13 cellular contexts compared by ENCODE assay signal in genomic region chr6:42013134-42013516, GRCh38. TPM values are rescaled to one million over a fixed set of nuclear protein-coding genes. Genes with fewer than 3 reads are reported as not detected.
DNase-seq lines count a peak whose midpoint lies in the region; ATAC-seq and TF ChIP-seq lines count a peak whose summit lies in the region.
"Had no signal": no experiment of that assay in that cellular context is flagged by ENCODE, and none has a peak within 500 bp of the region (broad histone marks: within the 10 kb centered on the region; RNA-seq: fewer than 3 reads in every experiment).

No MANE protein-coding gene starts in this region.

- 29% methylated on average over 2 of the region's 2 CpGs for WGBS in mammary epithelial cell (ENCODE audit: low coverage, missing lambda C conversion rate)
- 74 to 84% methylated on average over 2 of the region's 2 CpGs for WGBS in lower leg skin, 2 donors

- BruUV-seq in mammary epithelial cell (replicated peaks; lab: Mats Ljungman, UMichigan) (no TSS peak), MCF 10A (replicated peaks; lab: Mats Ljungman, UMichigan) (no TSS peak)

- H3K27me3 ChIP-seq in mammary epithelial cell (ENCODE audit: insufficient read depth, low read length) = no peaks in the 10 kb centered on the region
- H3K27me3 ChIP-seq: SJSA1 had no signal

- H2AFZ ChIP-seq in mammary epithelial cell (ENCODE audit: low read depth, low read length) = no peak overlapping the region

- no peaks in the 10 kb centered on the region for H3K36me3 ChIP-seq in mammary epithelial cell (ENCODE audit: insufficient read depth, low read length)
- H3K36me3 ChIP-seq: SJSA1 had no signal

- peaks cover 9% of the 10 kb centered on the region for H3K4me1 Mint-ChIP-seq in MCF 10A (ENCODE audit: insufficient read depth, unreplicated experiment)
- H3K4me1 Mint-ChIP-seq in activated B cell treated with CpG ODN at 0.5 μM for 24 hours = peaks cover 52% of the 10 kb centered on the region

- H3K9me3 Mint-ChIP-seq in MCF 10A (ENCODE audit: unreplicated experiment) (no peaks in the 10 kb centered on the region), activated B cell treated with CpG ODN at 0.5 μM for 24 hours (no peaks in the 10 kb centered on the region)
- H3K9me3 Mint-ChIP-seq: IgD-negative memory B cell had no signal

- intact Hi-C loops in mammary epithelial cell (cut with micrococcal nuclease) = no loop called here
- intact Hi-C loops in MCF 10A (cut with micrococcal nuclease) = no loop called here
- intact Hi-C loops in activated B cell treated with CpG ODN at 0.5 μM for 24 hours (cut with micrococcal nuclease) = no loop called here
- intact Hi-C loops in lower leg skin (cut with DNase I; ENCODE audit: low total_unique reads) = no loop called here

- H3K4me3 Mint-ChIP-seq in MCF 10A (ENCODE audit: unreplicated experiment) (no peak overlapping the region), activated B cell treated with CpG ODN at 0.5 μM for 24 hours (no peak overlapping the region)

- in situ Hi-C loops in mammary epithelial cell (cut with MboI; ENCODE audit: low sequenced_read_pairs in 2 of 2) = no loop called here

- peaks cover 72% of the 10 kb centered on the region for H3K36me3 Mint-ChIP-seq in MCF 10A (ENCODE audit: insufficient read depth, unreplicated experiment)
- H3K36me3 Mint-ChIP-seq in activated B cell treated with CpG ODN at 0.5 μM for 24 hours (ENCODE audit: low read depth) = peaks cover 16% of the 10 kb centered on the region

- CTCF ChIA-PET in mammary epithelial cell (lab: Charles Lee; ENCODE audit: low non-redundant PET) = no interaction called here
- CTCF ChIA-PET in MCF 10A (lab: Yijun Ruan, JAX) = no interaction called here
- CTCF ChIA-PET in activated B cell treated with CpG ODN at 0.5 μM for 24 hours (lab: Charles Lee) = no interaction called here

- no peak overlapping the region for H3K9ac ChIP-seq in mammary epithelial cell (ENCODE audit: insufficient read depth, low read length)

- no peaks in the 10 kb centered on the region for H3K79me2 ChIP-seq in mammary epithelial cell (ENCODE audit: insufficient read depth, low read length)

- no peak for TF ChIP-seq POLR2A in lower leg skin (IDR thresholded peaks at IDR 0.05)

- no peaks in the 10 kb centered on the region for H4K20me1 ChIP-seq in mammary epithelial cell (ENCODE audit: insufficient read depth, low read length)

- dilution Hi-C loops in mammary epithelial cell (cut with HindIII; ENCODE audit: low sequenced_read_pairs) = no loop called here

- no peaks in the 10 kb centered on the region for H3K27me3 Mint-ChIP-seq in MCF 10A (ENCODE audit: insufficient read depth, unreplicated experiment)
- H3K27me3 Mint-ChIP-seq in activated B cell treated with CpG ODN at 0.5 μM for 24 hours = no peaks in the 10 kb centered on the region

- DNase-seq in mammary epithelial cell (peak; percentile 57), MCF 10A (ENCODE audit: unreplicated experiment) (no peak), activated B cell treated with CpG ODN at 0.5 μM for 24 hours (no peak), foreskin melanocyte (peak; percentile 57), lower leg skin (ENCODE audit: low spot score in 2 of 2) (no peak)
- DNase-seq in central memory CD4-positive, alpha-beta T cell = no peak
- DNase-seq: NCI-H187, retina had no signal

- POLR2A ChIA-PET in MCF 10A (lab: Yijun Ruan, JAX) (interaction anchor here (0.6 kb wide), 2 partner anchors 55 to 415 kb away, joined by 3 read pairs; no protein-coding TSS in a partner anchor), activated B cell treated with CpG ODN at 0.5 μM for 24 hours (lab: Charles Lee) (interaction anchor here (1.0 kb wide), 1 partner anchor 9 kb away, joined by 4 read pairs; no protein-coding TSS in a partner anchor)

- H3K4me3 ChIP-seq in mammary epithelial cell (replicated peaks in 1 of 3; ENCODE audit: insufficient read depth in 1 of 3, low read depth in 2 of 3, low read length in 3 of 3) = no peak overlapping the region
- H3K4me3 ChIP-seq in lower leg skin (ENCODE audit: low read depth, poor library complexity, severe bottlenecking) = no peak overlapping the region
- H3K4me3 ChIP-seq: SJSA1 had no signal

- no peak overlapping the region for H3K27ac Mint-ChIP-seq in MCF 10A (ENCODE audit: low read depth, unreplicated experiment)
- H3K27ac Mint-ChIP-seq in activated B cell treated with CpG ODN at 0.5 μM for 24 hours = peak overlapping the region; percentile 37

- no peaks in the 10 kb centered on the region for H3K9me3 ChIP-seq in mammary epithelial cell (replicated peaks; ENCODE audit: insufficient read depth, low read length)
- H3K9me3 ChIP-seq: SJSA1 had no signal

- no peak overlapping the region for H3K27ac ChIP-seq in mammary epithelial cell (ENCODE audit: insufficient read depth, low read depth, low read length)
- H3K27ac ChIP-seq: C4-2B, SJSA1 had no signal

- H3K4me2 ChIP-seq in mammary epithelial cell (ENCODE audit: insufficient read depth, low read depth, low read length) = no peak overlapping the region

- TF ChIP-seq CTCF in mammary epithelial cell (conservative IDR thresholded peaks at IDR 0.05 in 1 of 2, IDR thresholded peaks at IDR 0.05 in 1 of 2; ENCODE audit: extremely low read depth in 1 of 2, insufficient read depth in 1 of 2, low read depth in 1 of 2, low read length in 2 of 2) (no peak), MCF 10A (IDR thresholded peaks at IDR 0.05; ENCODE audit: unreplicated experiment) (no peak), activated B cell treated with CpG ODN at 0.5 μM for 24 hours (IDR thresholded peaks at IDR 0.05) (no peak), lower leg skin (IDR thresholded peaks at IDR 0.05) (no peak)

- no peak for ATAC-seq in activated B cell treated with CpG ODN at 0.5 μM for 24 hours (ENCODE audit: low read depth)
- no peak for ATAC-seq in GM18511 (IDR thresholded peaks at IDR 0.05; ENCODE audit: unreplicated experiment)
- no peak for ATAC-seq in GM18498 (IDR thresholded peaks at IDR 0.05; ENCODE audit: unreplicated experiment)

- peaks cover 10% of the 10 kb centered on the region for H3K4me1 ChIP-seq in mammary epithelial cell (ENCODE audit: insufficient read depth, low read length)

RNA-seq across cellular contexts. Expression of gene TAF8, which starts 37.2 kb away (rescaled TPM):
- total RNA-seq in mammary epithelial cell (10 to 100 TPM; 12.8 to 23.5 TPM), MCF 10A (2022) (23.8 and 25.8 TPM in 2 replicates), activated B cell treated with CpG ODN at 0.5 μM for 24 hours (47.2 and 55.7 TPM in 2 replicates), lower leg skin (10 to 100 TPM; 15.8 to 24.0 (median 18.9) TPM)
- 27.1 TPM for polyA plus RNA-seq in mammary epithelial cell
- 32.3 TPM for polyA minus RNA-seq in mammary epithelial cell

Comparison
In these comparisons a context has a peak if more than half of its experiments do, and no peak if none do; other contexts are left out.
1. DNase-seq: peak in mammary epithelial cell (single experiment) and foreskin melanocyte (single experiment); none in MCF 10A (single experiment), activated B cell treated with CpG ODN at 0.5 μM for 24 hours (single experiment), lower leg skin (0 of 2) and central memory CD4-positive, alpha-beta T cell (single experiment).